8 cellular contexts compared by ENCODE assay signal in the genomic region with DNA sequence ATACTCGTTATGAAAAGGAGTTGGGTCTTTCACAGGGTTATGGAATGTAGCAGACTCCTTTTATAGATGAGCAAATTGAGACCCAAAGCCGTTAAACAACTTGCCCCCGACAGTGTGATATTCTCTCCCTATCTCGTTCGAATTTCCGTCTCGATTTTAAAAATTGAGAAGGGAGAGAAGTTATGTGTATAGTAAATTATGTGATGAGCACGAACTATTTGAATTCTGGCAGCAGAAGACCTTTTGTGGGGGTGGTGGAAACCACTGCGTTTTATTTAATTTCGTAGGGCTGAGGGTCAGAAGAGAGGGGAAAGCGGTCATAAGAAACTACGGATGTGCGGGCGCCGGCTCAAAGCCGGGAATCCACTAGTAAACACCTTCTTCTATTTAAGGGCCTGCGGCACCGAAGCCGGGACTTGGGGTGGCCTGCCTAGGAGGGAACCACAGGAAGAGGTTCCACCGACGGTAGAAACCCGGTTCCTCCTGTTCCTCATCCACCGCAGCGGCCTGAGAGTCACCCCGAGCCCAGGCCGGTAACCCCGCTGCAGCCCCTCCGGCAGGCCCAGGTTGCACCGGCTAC. TPM values are rescaled to one million over a fixed set of nuclear protein-coding genes. Genes with fewer than 3 reads are reported as not detected.
A peak's percentile ranks its signal among the peaks of the same experiment; 100 is the strongest.
DNase-seq lines count a peak whose midpoint lies in the region; ATAC-seq and TF ChIP-seq lines count a peak whose summit lies in the region.

No MANE protein-coding gene starts in this region.

- H3K9me3 ChIP-seq in lower lobe of right lung (no peaks in the 10 kb centered on the region), thyroid gland (no peaks in the 10 kb centered on the region)

- DNase-seq in activated T-cell treated with anti-CD3 and anti-CD28 coated beads for 1 hour (ENCODE audit: low read depth): peak; percentile 18
- no peak for DNase-seq in activated T-cell treated with anti-CD3 and anti-CD28 coated beads, Interleukin-2, amount 50 U/mL, for 1 hour
- DNase-seq in OCI-M1 (lab: John Stamatoyannopoulos, UW): peak; percentile 73
- DNase-seq in cerebellum (ENCODE audit: low spot score): peak; percentile 16
- peak; percentile 56 for DNase-seq in lower lobe of right lung
- DNase-seq in thyroid gland: peak; percentile 27 to 34
- DNase-seq in NCI-H345 treated with DMSO at 0.1 percent for 48 hours (lab: John Stamatoyannopoulos, UW; ENCODE audit: unreplicated experiment): no peak

- peak overlapping the region; percentile 100 for H3K27ac ChIP-seq in lower lobe of right lung
- H3K27ac ChIP-seq in thyroid gland: peak overlapping the region; percentile 100

- H3K27me3 ChIP-seq in lower lobe of right lung (ENCODE audit: low read depth) (no peaks in the 10 kb centered on the region), thyroid gland (no peaks in the 10 kb centered on the region)

- intact Hi-C loops in lower lobe of right lung (cut with DNase I): no loop called here
- intact Hi-C loops in thyroid gland (cut with DNase I): loop anchor here (10.0 kb wide), 1 partner anchor 248 kb away; the partner anchor contains the start of gene USP9X

- H3K36me3 ChIP-seq in lower lobe of right lung (no peaks in the 10 kb centered on the region), thyroid gland (no peaks in the 10 kb centered on the region)

- 11 to 14% methylated on average over 14 to 16 of the region's 29 CpGs for WGBS in thyroid gland, 2 donors

- no peak for TF ChIP-seq POLR2A in thyroid gland (IDR thresholded peaks at IDR 0.05)

- H3K4me1 ChIP-seq in lower lobe of right lung (peaks cover 7% of the 10 kb centered on the region), thyroid gland (peaks cover 9 to 25% of the 10 kb centered on the region in 2 donors)

- TF ChIP-seq CTCF in lower lobe of right lung (IDR thresholded peaks at IDR 0.05): no peak
- no peak for TF ChIP-seq CTCF in thyroid gland (IDR thresholded peaks at IDR 0.05)

- H3K4me3 ChIP-seq in lower lobe of right lung (peak overlapping the region; percentile 74), thyroid gland (replicated peaks in 1 of 3) (peak overlapping the region in 2 of 3 donors; percentile 11 to 93)

- ATAC-seq in HG02610 (IDR thresholded peaks at IDR 0.05; ENCODE audit: unreplicated experiment): peak; percentile 6
- peak; percentile 2 to 11 for ATAC-seq in lower lobe of right lung

RNA-seq across cellular contexts. Expression of gene DDX3X, which starts 1.5 kb away (rescaled TPM):
- total RNA-seq in cerebellum (220 TPM), lower lobe of right lung (227 TPM), thyroid gland (100 to 1,000 TPM; 208 to 295 (median 278) TPM)

Comparison
In these comparisons a context has a peak if more than half of its experiments do, and no peak if none do; other contexts are left out.
1. DNase-seq: peak in activated T-cell treated with anti-CD3 and anti-CD28 coated beads for 1 hour (single experiment), OCI-M1 (single experiment), cerebellum (single experiment), lower lobe of right lung (single experiment) and thyroid gland (2 of 2); none in activated T-cell treated with anti-CD3 and anti-CD28 coated beads, Interleukin-2, amount 50 U/mL, for 1 hour (single experiment) and NCI-H345 treated with DMSO at 0.1 percent for 48 hours (single experiment).